ENCODE assay signal across 8 cellular contexts in genomic region chr14:44316647-44317432, GRCh38.
DNase-seq lines count a peak whose midpoint lies in the region; ATAC-seq, FAIRE-seq and TF ChIP-seq lines count a peak whose summit lies in the region.

No MANE protein-coding gene starts in this region.

- no peaks in the 10 kb centered on the region for H3K27me3 Mint-ChIP-seq in activated T-helper 17 cell treated with anti-CD3 and anti-CD28 coated beads, Interleukin-2, amount 50 U/mL, for 72 hours

- H3K36me3 ChIP-seq in mesendoderm (ENCODE audit: control insufficient read depth, insufficient read depth, low read length) = no peaks in the 10 kb centered on the region
- H3K36me3 ChIP-seq in WERI-Rb-1 = no peaks in the 10 kb centered on the region

- no CpG with 5 or more reads among the region's 7 CpGs for WGBS in mesendoderm (ENCODE audit: extremely low coverage, insufficient coverage, low lambda C conversion rate)

- peak; percentile 78 for DNase-seq in AG09309 (ENCODE audit: low read depth)
- DNase-seq in LHCN-M2 (ENCODE audit: low read depth) = peak; percentile 76
- peak; percentile 31 for DNase-seq in mesendoderm
- DNase-seq in GM19239 (ENCODE audit: insufficient read length, low spot score) = no peak
- no peak for DNase-seq in WERI-Rb-1
- no peak for DNase-seq in activated T-cell treated with anti-CD3 and anti-CD28 coated beads for 4 hours

- H3K4me3 ChIP-seq in AG09309 (ENCODE audit: control insufficient read depth, low read depth, low read length) (no peak overlapping the region), mesendoderm (ENCODE audit: low read length) (no peak overlapping the region), WERI-Rb-1 (ENCODE audit: low read depth, low read length) (no peak overlapping the region)

- no peak overlapping the region for H3K23ac ChIP-seq in mesendoderm (ENCODE audit: low read length)

- H3K79me2 ChIP-seq in mesendoderm (ENCODE audit: control insufficient read depth, insufficient read depth, low read length) = no peaks in the 10 kb centered on the region

- no peak overlapping the region for H3K27ac ChIP-seq in mesendoderm (ENCODE audit: low read depth, low read length)
- H3K27ac ChIP-seq in WERI-Rb-1 = no peak overlapping the region

- no peaks in the 10 kb centered on the region for H3K27me3 ChIP-seq in mesendoderm (ENCODE audit: insufficient read depth, low read length, poor library complexity)
- peaks cover 4% of the 10 kb centered on the region for H3K27me3 ChIP-seq in WERI-Rb-1 (ENCODE audit: insufficient read depth, low read depth, severe bottlenecking)

- no peak overlapping the region for H3K18ac ChIP-seq in mesendoderm (ENCODE audit: low read length)

- no peak overlapping the region for H4K5ac ChIP-seq in mesendoderm (ENCODE audit: low read length)

- FAIRE-seq in GM19239 (lab: Jason Lieb, UNC) = no peak

- no peak overlapping the region for H3K56ac ChIP-seq in mesendoderm (ENCODE audit: low read length)

- ATAC-seq in GM19468 (IDR thresholded peaks at IDR 0.05; ENCODE audit: extremely low read depth, unreplicated experiment) = peak; percentile 39
- peak; percentile 100 for ATAC-seq in activated T-helper 17 cell treated with anti-CD3 and anti-CD28 coated beads, Interleukin-2, amount 50 U/mL, for 72 hours (replicated peaks)

- H3K4me1 ChIP-seq in mesendoderm (ENCODE audit: control insufficient read depth, low read depth, low read length) = no peaks in the 10 kb centered on the region

- TF ChIP-seq CTCF in AG09309 (IDR thresholded peaks at IDR 0.05; ENCODE audit: control insufficient read depth, insufficient read depth, low read depth, low read length, missing control alignments) (no peak), WERI-Rb-1 (IDR thresholded peaks at IDR 0.05; ENCODE audit: low read depth, low read length) (no peak)

- no peak overlapping the region for H2BK15ac ChIP-seq in mesendoderm (replicated peaks; ENCODE audit: low read depth)

- H2BK5ac ChIP-seq in mesendoderm (ENCODE audit: low read length) = no peak overlapping the region

- H3K9me3 Mint-ChIP-seq in activated T-helper 17 cell treated with anti-CD3 and anti-CD28 coated beads, Interleukin-2, amount 50 U/mL, for 72 hours = peaks cover 12% of the 10 kb centered on the region

- H3K4me1 Mint-ChIP-seq in activated T-helper 17 cell treated with anti-CD3 and anti-CD28 coated beads, Interleukin-2, amount 50 U/mL, for 72 hours = no peaks in the 10 kb centered on the region

- H3K4ac ChIP-seq in mesendoderm (ENCODE audit: low read depth, low read length) = no peak overlapping the region

- H3K9ac ChIP-seq in mesendoderm (ENCODE audit: low read length) = no peak overlapping the region

- no peak overlapping the region for H2AK5ac ChIP-seq in mesendoderm (ENCODE audit: low read length)

- no peak overlapping the region for H3K4me2 ChIP-seq in mesendoderm (ENCODE audit: low read length)

- H3K27ac Mint-ChIP-seq in activated T-helper 17 cell treated with anti-CD3 and anti-CD28 coated beads, Interleukin-2, amount 50 U/mL, for 72 hours = no peak overlapping the region

- no peak overlapping the region for H2BK120ac ChIP-seq in mesendoderm (ENCODE audit: low read depth, low read length)

- no peak overlapping the region for H3K4me3 Mint-ChIP-seq in activated T-helper 17 cell treated with anti-CD3 and anti-CD28 coated beads, Interleukin-2, amount 50 U/mL, for 72 hours

- H3K79me1 ChIP-seq in mesendoderm (ENCODE audit: low read length) = no peaks in the 10 kb centered on the region

- no peaks in the 10 kb centered on the region for H3K9me3 ChIP-seq in WERI-Rb-1 (ENCODE audit: severe bottlenecking)

- no peaks in the 10 kb centered on the region for H3K36me3 Mint-ChIP-seq in activated T-helper 17 cell treated with anti-CD3 and anti-CD28 coated beads, Interleukin-2, amount 50 U/mL, for 72 hours (ENCODE audit: low read depth)

- no peak overlapping the region for H4K8ac ChIP-seq in mesendoderm (ENCODE audit: low read depth, low read length)

Comparison
In these comparisons a context has a peak if more than half of its experiments do, and no peak if none do; other contexts are left out.
1. DNase-seq: peak in AG09309 (single experiment), LHCN-M2 (single experiment) and mesendoderm (single experiment); none in GM19239 (single experiment), WERI-Rb-1 (single experiment) and activated T-cell treated with anti-CD3 and anti-CD28 coated beads for 4 hours (single experiment).